11 cellular contexts compared by ENCODE assay signal in the genomic region with DNA sequence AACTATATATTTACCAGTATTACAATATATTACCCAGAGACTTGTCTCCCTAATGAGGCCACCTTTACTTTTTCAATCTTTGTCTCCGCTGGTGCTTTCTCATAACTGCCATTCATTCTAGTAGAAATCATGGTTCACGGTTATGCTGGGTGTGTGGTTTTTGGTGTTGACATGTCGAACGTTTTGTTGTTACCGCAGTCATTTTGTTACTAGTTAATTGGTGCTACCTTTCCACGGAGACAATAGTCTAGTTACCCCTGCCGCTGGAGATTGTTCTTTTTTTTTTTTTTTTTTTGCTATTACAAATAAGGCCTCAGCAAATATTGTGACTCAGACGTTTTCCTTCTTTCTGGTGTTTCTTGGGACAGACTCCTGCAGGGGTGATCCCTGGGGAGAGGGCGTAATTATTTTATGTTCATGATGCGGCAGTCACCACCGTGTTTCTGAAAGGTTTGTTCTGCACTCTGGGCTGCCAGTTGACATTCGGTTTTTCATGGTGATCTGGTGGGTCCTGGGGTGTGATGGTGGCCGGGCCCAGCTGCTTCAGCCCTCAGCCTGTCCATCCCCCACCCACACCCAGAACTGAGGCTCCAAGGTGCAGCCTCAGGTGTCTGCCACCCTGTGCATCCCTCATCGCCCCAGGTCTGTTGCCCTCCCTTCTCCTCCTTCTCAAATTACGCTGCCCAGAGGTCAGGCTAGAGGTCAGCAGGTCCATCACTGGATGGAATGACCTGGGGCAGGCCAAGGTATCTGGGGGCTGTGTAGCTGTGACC. TPM values are rescaled to one million over a fixed set of nuclear protein-coding genes. Genes with fewer than 3 reads are reported as not detected.
DNase-seq lines count a peak whose midpoint lies in the region; ATAC-seq and TF ChIP-seq lines count a peak whose summit lies in the region.
"Had no signal": no experiment of that assay in that cellular context is flagged by ENCODE, and none has a peak within 500 bp of the region (broad histone marks: within the 10 kb centered on the region; RNA-seq: fewer than 3 reads in every experiment).

No MANE protein-coding gene starts in this region.

- peaks cover 6 to 96% (median 70%) of the 10 kb centered on the region in 4 donors for H3K4me1 ChIP-seq in tibial artery

- H3K4me1 Mint-ChIP-seq in activated naive CD4-positive, alpha-beta T cell treated with anti-CD3 and anti-CD28 coated beads, Interleukin-2, amount 10 ng/mL, durations not matched to agents 7 days and 5 days = peaks cover 73% of the 10 kb centered on the region
- H3K4me1 Mint-ChIP-seq in T-cell = peaks cover 39 to 51% (median 51%) of the 10 kb centered on the region in 3 donors

- no peaks in the 10 kb centered on the region for H3K36me3 ChIP-seq in tibial artery

- peak overlapping the region; percentile 7 for H3K4me3 Mint-ChIP-seq in activated naive CD4-positive, alpha-beta T cell treated with anti-CD3 and anti-CD28 coated beads, Interleukin-2, amount 10 ng/mL, durations not matched to agents 7 days and 5 days
- H3K4me3 Mint-ChIP-seq in T-cell = no peak overlapping the region
- H3K4me3 Mint-ChIP-seq: memory B cell had no signal

- no peaks in the 10 kb centered on the region for H3K27me3 ChIP-seq in tibial artery

- TF ChIP-seq CTCF in fibroblast of mammary gland (conservative IDR thresholded peaks at IDR 0.05; ENCODE audit: control insufficient read depth, insufficient read depth, low read depth, low read length) (no peak), tibial artery (IDR thresholded peaks at IDR 0.05) (no peak)

- H3K9me3 Mint-ChIP-seq in activated naive CD4-positive, alpha-beta T cell treated with anti-CD3 and anti-CD28 coated beads, Interleukin-2, amount 10 ng/mL, durations not matched to agents 7 days and 5 days = peaks cover 5% of the 10 kb centered on the region
- peaks cover 0 to 4% (median 0%) of the 10 kb centered on the region in 3 donors for H3K9me3 Mint-ChIP-seq in T-cell
- H3K9me3 Mint-ChIP-seq: memory B cell had no signal

- ATAC-seq in T-cell (replicated peaks in 1 of 4) (peak in 3 of 4 experiments; percentile 41 to 56 (median 50)), HG02973 (IDR thresholded peaks at IDR 0.05; ENCODE audit: unreplicated experiment) (no peak)

- no peaks in the 10 kb centered on the region for H3K9me3 ChIP-seq in tibial artery

- H3K4me3 ChIP-seq in fibroblast of mammary gland (ENCODE audit: control insufficient read depth, low read depth, low read length) = no peak overlapping the region
- peak overlapping the region; percentile 5 to 13 for H3K4me3 ChIP-seq in tibial artery
- H3K4me3 ChIP-seq: skin epidermis had no signal

- CTCF ChIA-PET in activated naive CD4-positive, alpha-beta T cell treated with anti-CD3 and anti-CD28 coated beads, Interleukin-2, amount 10 ng/mL, durations not matched to agents 7 days and 5 days (lab: Charles Lee) = no interaction called here
- CTCF ChIA-PET in T-cell (lab: Charles Lee) = no interaction called here

- H3K27ac Mint-ChIP-seq in activated naive CD4-positive, alpha-beta T cell treated with anti-CD3 and anti-CD28 coated beads, Interleukin-2, amount 10 ng/mL, durations not matched to agents 7 days and 5 days = peak overlapping the region; percentile 87
- H3K27ac Mint-ChIP-seq in T-cell = peak overlapping the region; percentile 26 to 64
- H3K27ac Mint-ChIP-seq: memory B cell had no signal

- H3K36me3 Mint-ChIP-seq in activated naive CD4-positive, alpha-beta T cell treated with anti-CD3 and anti-CD28 coated beads, Interleukin-2, amount 10 ng/mL, durations not matched to agents 7 days and 5 days = peaks cover 12% of the 10 kb centered on the region
- no peaks in the 10 kb centered on the region for H3K36me3 Mint-ChIP-seq in T-cell
- H3K36me3 Mint-ChIP-seq: memory B cell had no signal

- POLR2A ChIA-PET in T-cell (lab: Charles Lee) = no interaction called here

- no peaks in the 10 kb centered on the region for H3K27me3 Mint-ChIP-seq in activated naive CD4-positive, alpha-beta T cell treated with anti-CD3 and anti-CD28 coated beads, Interleukin-2, amount 10 ng/mL, durations not matched to agents 7 days and 5 days
- no peaks in the 10 kb centered on the region for H3K27me3 Mint-ChIP-seq in T-cell
- H3K27me3 Mint-ChIP-seq: memory B cell had no signal

- peak; percentile 32 for DNase-seq in activated naive CD4-positive, alpha-beta T cell treated with anti-CD3 and anti-CD28 coated beads, Interleukin-2, amount 10 ng/mL, durations not matched to agents 7 days and 5 days
- no peak for DNase-seq in activated naive CD4-positive, alpha-beta T cell (lab: John Stamatoyannopoulos, UW)
- DNase-seq in T-cell (no peak), fibroblast of mammary gland (ENCODE audit: low read depth) (peak; percentile 66), tibial artery (peak in 1 of 2 donors; percentile 86), SHP77 treated with DMSO at 0.1 percent for 48 hours (lab: John Stamatoyannopoulos, UW) (no peak), NCI-H1092 (lab: John Stamatoyannopoulos, UW) (no peak)
- DNase-seq: AML-193 had no signal

- H3K27ac ChIP-seq in tibial artery = peak overlapping the region; percentile 83 to 91

- intact Hi-C loops in tibial artery (cut with DNase I; ENCODE audit: low total_unique reads) = no loop called here

RNA-seq across cellular contexts. Expression of a gene that starts 28.6 kb away (rescaled TPM):
- 10 to 100 TPM in 1 of 5 donors, 1 to 10 TPM in 4; 1.8 to 11.3 (median 7.0) TPM for total RNA-seq in T-cell

Comparison
In these comparisons a context has a peak if more than half of its experiments do, and no peak if none do; other contexts are left out.
1. DNase-seq: peak in activated naive CD4-positive, alpha-beta T cell treated with anti-CD3 and anti-CD28 coated beads, Interleukin-2, amount 10 ng/mL, durations not matched to agents 7 days and 5 days (single experiment) and fibroblast of mammary gland (single experiment); none in activated naive CD4-positive, alpha-beta T cell (0 of 4), T-cell (0 of 34), SHP77 treated with DMSO at 0.1 percent for 48 hours (single experiment) and NCI-H1092 (single experiment).